In the genomic region with DNA sequence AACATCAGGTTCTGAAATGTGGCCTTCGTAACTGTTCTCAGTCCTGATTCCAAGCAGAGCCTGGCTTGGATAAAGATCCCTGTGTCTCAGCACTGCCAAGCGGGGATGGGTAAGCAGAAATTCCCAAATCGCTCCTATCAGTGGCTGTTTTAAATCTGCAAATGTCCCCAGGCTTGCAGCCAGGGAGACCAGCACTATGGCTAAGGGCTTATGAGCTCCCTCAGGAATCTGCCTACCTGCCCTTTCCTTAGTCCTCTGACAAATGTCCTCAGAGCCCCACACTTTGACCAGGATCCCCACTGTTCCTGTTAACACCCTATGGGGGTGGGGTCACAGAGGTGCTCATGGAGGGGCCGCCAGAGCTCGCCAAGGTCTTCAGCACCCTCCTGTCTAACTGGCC, we compare ENCODE assay signal across 20 cellular contexts.
"Had no signal": no experiment of that assay in that cellular context is flagged by ENCODE, and none has a peak within 500 bp of the region (broad histone marks: within the 10 kb centered on the region; RNA-seq: fewer than 3 reads in every experiment).

No MANE protein-coding gene starts in this region.

- H3K27ac Mint-ChIP-seq: memory B cell; mesothelial cell of epicardium; naive B cell; naive thymus-derived CD8-positive, alpha-beta T cell had no signal

- H3K36me3 ChIP-seq: esophagus muscularis mucosa, gastroesophageal sphincter, heart right ventricle, left lung had no signal

- H3K27me3 ChIP-seq: dorsolateral prefrontal cortex, foreskin keratinocyte, heart right ventricle, left lung had no signal

- H3K9me3 Mint-ChIP-seq: mesothelial cell of epicardium had no signal

- H3K27me3 Mint-ChIP-seq: memory B cell, naive B cell had no signal

- H3K9me3 ChIP-seq: esophagus muscularis mucosa, gastroesophageal sphincter, heart right ventricle, mucosa of descending colon had no signal

- DNase-seq: dermis blood vessel endothelial cell; dorsolateral prefrontal cortex; effector CD4-positive, alpha-beta T cell; effector memory CD4-positive, alpha-beta T cell; foreskin keratinocyte; heart right ventricle; hippocampal formation; left cardiac atrium; left lung; left ventricle myocardium superior; mammary epithelial cell; mucosa of descending colon; naive B cell; naive thymus-derived CD8-positive, alpha-beta T cell had no signal

- H3K36me3 Mint-ChIP-seq: memory B cell; mesothelial cell of epicardium; naive B cell; naive thymus-derived CD8-positive, alpha-beta T cell had no signal

- H3K4me3 ChIP-seq: coronary artery, dorsolateral prefrontal cortex, esophagus muscularis mucosa, gastroesophageal sphincter, heart right ventricle, left lung, lung, mucosa of descending colon had no signal

- H3K27ac ChIP-seq: coronary artery, dorsolateral prefrontal cortex, esophagus muscularis mucosa, foreskin keratinocyte, gastroesophageal sphincter, heart right ventricle, left lung had no signal

- H3K4me1 ChIP-seq: esophagus muscularis mucosa, foreskin keratinocyte, gastroesophageal sphincter, left lung had no signal

- H3K4me3 Mint-ChIP-seq: memory B cell; mesothelial cell of epicardium; naive B cell; naive thymus-derived CD8-positive, alpha-beta T cell had no signal

- H3K4me1 Mint-ChIP-seq: memory B cell; naive thymus-derived CD8-positive, alpha-beta T cell had no signal

- ATAC-seq: foreskin keratinocyte; gastroesophageal sphincter; heart right ventricle; left cardiac atrium; left lung; left ventricle myocardium superior; mucosa of descending colon; naive thymus-derived CD8-positive, alpha-beta T cell had no signal
